30 cellular contexts compared by ENCODE assay signal in the genomic region with DNA sequence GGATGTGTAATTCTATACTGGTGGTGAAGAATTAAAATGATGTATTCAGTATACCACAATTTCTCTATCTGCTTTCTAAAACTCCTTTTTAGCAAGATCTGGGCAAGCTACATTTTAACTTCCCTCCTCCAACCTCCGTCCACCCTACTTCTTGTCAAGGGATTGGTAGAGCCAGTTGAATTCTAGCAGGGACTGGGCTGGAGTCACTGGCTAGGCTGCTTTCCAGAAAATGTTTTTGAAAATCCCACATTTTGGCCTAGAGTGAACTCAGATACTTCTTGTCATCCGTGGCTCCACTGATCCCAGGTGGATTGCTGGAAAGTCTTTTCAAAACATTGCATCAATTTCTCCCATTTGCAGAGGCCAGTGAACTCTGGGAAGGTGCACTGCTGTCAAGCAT. TPM values are rescaled to one million over a fixed set of nuclear protein-coding genes. Genes with fewer than 3 reads are reported as not detected.
"Had no signal": no experiment of that assay in that cellular context is flagged by ENCODE, and none has a peak within 500 bp of the region (broad histone marks: within the 10 kb centered on the region; RNA-seq: fewer than 3 reads in every experiment).

No MANE protein-coding gene starts in this region.

- H3K27me3 ChIP-seq: suprapubic skin, testis, thyroid gland, tibial artery, tibial nerve, transverse colon, upper lobe of left lung, upper lobe of right lung, uterus, vagina had no signal

- H3K4me1 ChIP-seq: transverse colon, upper lobe of right lung, uterus, vagina had no signal

- H3K4me3 ChIP-seq: stomach, suprapubic skin, testis, thoracic aorta, thyroid gland, tibial artery, tibial nerve, transverse colon, upper lobe of left lung, upper lobe of right lung, uterus, vagina had no signal

- ATAC-seq: stimulated activated effector memory CD8-positive, alpha-beta T cell treated with anti-CD3 and anti-CD28 coated beads, Interleukin-12 subunit alpha, Interleukin-12 subunit beta, amount 100 ng/mL, for 72 hours; stimulated activated memory B cell treated with anti-CD40 and anti-IgM and Interleukin-4, amounts not matched to agents 10 μg/mL and 1 μg/mL and 100 μg/mL, for 72 hours; stimulated activated naive B cell treated with anti-CD40 and anti-IgM and Interleukin-4, amounts not matched to agents 10 μg/mL and 1 μg/mL and 100 μg/mL, for 72 hours; stimulated activated naive CD8-positive, alpha-beta T cell treated with anti-CD3 and anti-CD28 coated beads, Interleukin-15, amount 100 ng/mL, for 72 hours; stimulated activated naive CD8-positive, alpha-beta T cell treated with anti-CD3 and anti-CD28 coated beads, Interleukin-15, Interleukin-2, amounts not matched to agents 100 U/mL and 50 U/mL, for 24 hours; upper lobe of right lung had no signal

- DNase-seq: stimulated activated CD4-positive, alpha-beta T cell treated with anti-CD3 and anti-CD28 coated beads, Interleukin-2, amount 100 ng/mL, for 48 hours; stimulated activated CD4-positive, alpha-beta T cell treated with anti-CD3 and anti-CD28 coated beads, Interleukin-4, amount 100 ng/mL, for 1 hour; stimulated activated CD4-positive, alpha-beta T cell treated with anti-CD3 and anti-CD28 coated beads, Interleukin-4, amount 100 ng/mL, for 24 hours; stimulated activated CD4-positive, alpha-beta T cell treated with anti-CD3 and anti-CD28 coated beads, Interleukin-4, amount 100 ng/mL, for 4 hours; stimulated activated CD8-positive, alpha-beta memory T cell treated with anti-CD3 and anti-CD28 coated beads, Interleukin-4, amount 100 ng/mL, for 48 hours; stimulated activated naive B cell treated with anti-CD40 and anti-IgM and Interleukin-4, amounts not matched to agents 10 μg/mL and 1 μg/mL and 100 μg/mL, for 72 hours; stimulated activated naive CD4-positive, alpha-beta T cell; stimulated activated naive CD4-positive, alpha-beta T cell treated with Interleukin-2 at 50 U/mL for 16 hours; stimulated activated naive CD8-positive, alpha-beta T cell treated with anti-CD3 and anti-CD28 coated beads, Interleukin-15, amount 100 ng/mL, for 72 hours; stimulated activated naive CD8-positive, alpha-beta T cell treated with anti-CD3 and anti-CD28 coated beads, Interleukin-15, Interleukin-2, amounts not matched to agents 100 U/mL and 50 U/mL, for 24 hours; stomach; substantia nigra; testis; thyroid gland; tibial artery; transverse colon; trophoblast cell; upper lobe of left lung; upper lobe of right lung; uterus had no signal

- H3K27ac ChIP-seq: stomach, suprapubic skin, testis, thoracic aorta, thyroid gland, tibial artery, tibial nerve, transverse colon, upper lobe of left lung, upper lobe of right lung, uterus, vagina had no signal

- H3K9me3 ChIP-seq: stomach, suprapubic skin, testis, thoracic aorta, thyroid gland, tibial artery, tibial nerve, transverse colon, upper lobe of left lung, upper lobe of right lung, uterus, vagina had no signal

- H3K36me3 ChIP-seq: stomach, suprapubic skin, thoracic aorta, thyroid gland, tibial artery, tibial nerve, transverse colon, upper lobe of left lung, upper lobe of right lung, uterus, vagina had no signal

RNA-seq across cellular contexts. Expression of gene KCNK16, which starts 11.1 kb away (rescaled TPM):
- total RNA-seq: subcutaneous adipose tissue, suprapubic skin, temporal lobe, testis, thoracic aorta, tibial nerve, transverse colon, upper lobe of left lung, upper lobe of right lung, ureter, urinary bladder, uterus, vagina had no signal
- polyA plus RNA-seq: urinary bladder had no signal

RNA-seq across cellular contexts. Expression of gene KCNK17, which starts 19.4 kb away (rescaled TPM):
- total RNA-seq: subcutaneous adipose tissue, suprapubic skin, temporal lobe, ureter, vagina had no signal
